In the genomic region with DNA sequence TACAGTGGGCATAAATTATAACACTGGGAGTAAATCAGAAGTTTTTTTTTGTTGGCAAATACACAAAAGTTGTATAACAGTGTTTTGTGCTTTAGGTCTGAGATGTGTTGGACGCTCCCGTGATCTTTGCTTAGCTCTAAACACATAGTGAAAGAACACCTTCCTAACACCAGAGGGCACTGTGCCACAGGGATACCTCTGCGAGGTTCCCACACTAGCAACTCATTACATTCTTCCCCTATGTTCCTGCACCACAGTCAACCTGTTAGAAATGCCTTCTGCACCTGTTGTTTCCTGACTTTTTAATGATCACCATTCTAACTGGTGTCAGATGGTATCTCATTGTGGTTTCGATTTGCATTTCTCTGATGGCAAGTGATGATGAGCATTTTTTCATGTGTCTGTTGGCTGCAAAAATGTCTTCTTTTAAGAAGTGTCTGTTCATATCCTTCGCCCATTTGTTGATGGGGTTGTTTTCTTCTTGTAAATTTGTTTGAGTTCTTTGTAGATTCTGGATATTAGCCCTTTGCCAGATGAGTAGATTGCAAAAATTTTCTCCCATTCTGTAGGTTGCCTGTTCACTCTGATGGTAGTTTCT, we compare ENCODE assay signal across 8 cellular contexts. TPM values are rescaled to one million over a fixed set of nuclear protein-coding genes. Genes with fewer than 3 reads are reported as not detected.
A peak's percentile ranks its signal among the peaks of the same experiment; 100 is the strongest.
DNase-seq lines count a peak whose midpoint lies in the region; ATAC-seq and TF ChIP-seq lines count a peak whose summit lies in the region.
"Not testable (repeated sequence)": the region's sequence is repeated elsewhere in the genome, so short reads cannot be mapped to it uniquely, and the experiment has no call there.

No MANE protein-coding gene starts in this region.

- not testable (repeated sequence) for H3K9me3 ChIP-seq in DOHH2 (ENCODE audit: control insufficient read depth, insufficient read depth, low read length); endodermal cell (ENCODE audit: control insufficient read depth, low read length)

- not testable (repeated sequence) for H3K4me2 ChIP-seq in DOHH2 (ENCODE audit: low read length)

- H3K36me3 ChIP-seq in DOHH2 (ENCODE audit: control insufficient read depth, low read length); endodermal cell (ENCODE audit: control insufficient read depth, insufficient read depth, low read length): not testable (repeated sequence)

- WGBS in endodermal cell (ENCODE audit: insufficient coverage in 1 of 2, insufficient read length in 1 of 2), 2 experiments: 38 to 54% methylated on average over 3 to 4 of the region's 5 CpGs

- peaks cover 12% of the 10 kb centered on the region for H3K79me2 ChIP-seq in DOHH2 (ENCODE audit: control insufficient read depth, low read length)

- not testable (repeated sequence) for H3K4me3 Mint-ChIP-seq in endodermal cell

- not testable (repeated sequence) for H4K20me1 ChIP-seq in DOHH2 (ENCODE audit: control insufficient read depth, insufficient read depth, low read depth, low read length)

- H3F3A ChIP-seq in DOHH2 (ENCODE audit: control insufficient read depth, insufficient read depth): not testable (repeated sequence)

- H3K27me3 ChIP-seq in DOHH2 (ENCODE audit: control insufficient read depth, low read length); endodermal cell (ENCODE audit: control insufficient read depth, insufficient read depth, low read length, poor library complexity, severe bottlenecking): not testable (repeated sequence)

- not testable (repeated sequence) for H3K9me3 Mint-ChIP-seq in endodermal cell

- H3K9ac ChIP-seq in endodermal cell (ENCODE audit: extremely low read depth, low read length, poor library complexity, severe bottlenecking): not testable (repeated sequence)

- TF ChIP-seq CTCF in DOHH2 (IDR thresholded peaks at IDR 0.05; ENCODE audit: low read depth, low read length, poor library complexity, severe bottlenecking): peak; percentile 65
- TF ChIP-seq CTCF in endodermal cell (conservative IDR thresholded peaks at IDR 0.05): peak; percentile 88

- H3K27ac Mint-ChIP-seq in endodermal cell: not testable (repeated sequence)

- H3K4me1 Mint-ChIP-seq in endodermal cell: not testable (repeated sequence)

- ATAC-seq in GM21723 (IDR thresholded peaks at IDR 0.05; ENCODE audit: unreplicated experiment): peak; percentile 50

- peak; percentile 20 for DNase-seq in HuH-7.5 (ENCODE audit: low spot score)
- DNase-seq in NOMO-1 treated with dmso at 0.1 percent for 144 hours (lab: John Stamatoyannopoulos, UW; ENCODE audit: unreplicated experiment): peak; percentile 57
- DNase-seq in activated CD8-positive, alpha-beta memory T cell treated with anti-CD3 and anti-CD28 coated beads for 48 hours (ENCODE audit: low read depth in 2 of 3, low spot score in 2 of 3): peak in 2 of 3 experiments; percentile 11 to 21
- peak; percentile 87 for DNase-seq in endodermal cell
- peak; percentile 79 for DNase-seq in midbrain (lab: John Stamatoyannopoulos, UW)
- DNase-seq in stimulated activated CD8-positive, alpha-beta memory T cell treated with anti-CD3 and anti-CD28 coated beads, Interleukin-7, amount 100 ng/mL, for 4 hours (ENCODE audit: low read depth in 2 of 2): peak; percentile 39 to 49

- not testable (repeated sequence) for H3K27me3 Mint-ChIP-seq in endodermal cell (ENCODE audit: insufficient read depth)

- H3K27ac ChIP-seq in DOHH2 (ENCODE audit: low read depth, low read length); endodermal cell (ENCODE audit: low read depth, low read length): not testable (repeated sequence)

- not testable (repeated sequence) for H3K9me2 ChIP-seq in DOHH2 (replicated peaks; ENCODE audit: control insufficient read depth, low read length)

- H3K36me3 Mint-ChIP-seq in endodermal cell (ENCODE audit: low read depth): not testable (repeated sequence)

- H3K4me1 ChIP-seq in DOHH2 (ENCODE audit: control insufficient read depth, low read length): peaks cover 10% of the 10 kb centered on the region
- H3K4me1 ChIP-seq in endodermal cell (ENCODE audit: control insufficient read depth, insufficient read depth, low read length): not testable (repeated sequence)

- H3K4me3 ChIP-seq in DOHH2 (ENCODE audit: low read length); endodermal cell (ENCODE audit: low read length): not testable (repeated sequence)

RNA-seq across cellular contexts. Expression of a gene that starts 4.8 kb away (rescaled TPM):
- 100 to 1,000 TPM; 143 to 179 TPM for total RNA-seq in endodermal cell
- 153 TPM for polyA plus RNA-seq in endodermal cell (2013, experiment 1 of 2)
- polyA plus RNA-seq in endodermal cell (2013, experiment 2 of 2): 117 TPM

Comparison
In these comparisons a context has a peak if more than half of its experiments do, and no peak if none do; other contexts are left out.
1. DNase-seq: peak in every context shown above with its lines; median percentile 87 in endodermal cell; 79 in midbrain; 57 in NOMO-1 treated with dmso at 0.1 percent for 144 hours; 44 in stimulated activated CD8-positive, alpha-beta memory T cell treated with anti-CD3 and anti-CD28 coated beads, Interleukin-7, amount 100 ng/mL, for 4 hours; 20 in HuH-7.5; 16 in activated CD8-positive, alpha-beta memory T cell treated with anti-CD3 and anti-CD28 coated beads for 48 hours.